ENCODE assay signal across 25 cellular contexts in the genomic region with DNA sequence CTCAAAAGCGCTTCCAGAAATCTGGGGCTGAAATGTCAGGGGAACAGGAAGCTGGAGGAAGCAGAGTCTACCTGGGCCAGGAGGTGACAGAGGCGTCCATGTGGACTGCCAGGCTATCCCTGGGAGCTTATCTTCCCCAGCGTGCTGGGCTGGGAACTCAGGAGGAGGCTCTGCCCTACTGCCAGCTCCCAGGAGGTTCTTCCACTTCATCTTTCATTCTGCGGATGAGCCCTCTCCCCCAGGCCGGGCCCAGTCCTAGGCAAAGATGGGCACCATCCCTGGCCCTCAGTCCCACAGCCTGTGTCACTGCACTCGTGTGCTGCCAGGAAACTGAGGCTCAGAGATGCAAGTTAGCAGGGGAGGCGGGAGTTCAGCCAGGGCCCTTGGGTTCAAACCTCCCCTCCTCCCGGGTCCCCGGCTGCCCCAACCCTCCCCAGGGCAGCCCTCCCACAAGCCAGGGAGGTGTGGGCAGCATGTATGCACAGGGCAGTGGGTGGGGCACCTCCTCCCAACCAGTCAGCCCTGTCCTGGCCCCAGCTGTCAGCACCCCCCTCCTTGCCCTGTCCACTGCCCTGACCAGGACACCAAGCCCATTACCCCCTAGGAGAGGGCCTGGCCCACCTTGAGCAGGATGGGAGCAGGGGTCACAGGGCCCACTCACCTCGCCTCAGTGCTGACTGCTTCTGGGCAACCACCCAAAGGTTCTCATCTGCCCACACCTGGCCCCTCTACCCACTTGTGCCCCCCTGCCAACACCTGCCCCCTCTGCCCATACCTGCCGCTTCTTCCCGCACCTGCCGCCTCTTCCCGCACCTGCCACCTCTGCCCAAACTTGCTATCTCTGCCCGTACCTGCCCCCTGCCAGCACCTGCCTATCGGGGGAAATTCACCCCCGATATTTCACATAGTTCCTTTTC.
A peak's percentile ranks its signal among the peaks of the same experiment; 100 is the strongest.
DNase-seq lines count a peak whose midpoint lies in the region; ATAC-seq and TF ChIP-seq lines count a peak whose summit lies in the region.
"Had no signal": no experiment of that assay in that cellular context is flagged by ENCODE, and none has a peak within 500 bp of the region (broad histone marks: within the 10 kb centered on the region; RNA-seq: fewer than 3 reads in every experiment).

No MANE protein-coding gene starts in this region.

- no peak overlapping the region for H3K27ac ChIP-seq in iPS-20b (ENCODE audit: low read length)
- no peak overlapping the region for H3K27ac ChIP-seq in upper lobe of right lung
- H3K27ac ChIP-seq in transverse colon = no peak overlapping the region
- H3K27ac ChIP-seq: BLaER1, parathyroid adenoma had no signal

- peak; percentile 32 for ATAC-seq in upper lobe of right lung
- ATAC-seq: activated CD4-positive, alpha-beta T cell treated with anti-CD3 and anti-CD28 coated beads for 36 hours; activated T-cell treated with anti-CD3 and anti-CD28 coated beads, Interleukin-2, amount 50 U/mL, for 4 hours; K562; left colon; naive thymus-derived CD4-positive, alpha-beta T cell; sciatic nerve had no signal

- H3K9me3 ChIP-seq in iPS-20b (ENCODE audit: insufficient read depth, low read depth, low read length) = no peaks in the 10 kb centered on the region
- H3K9me3 ChIP-seq in upper lobe of right lung = no peaks in the 10 kb centered on the region
- no peaks in the 10 kb centered on the region for H3K9me3 ChIP-seq in transverse colon
- H3K9me3 ChIP-seq: Caco-2 had no signal

- no peak for TF ChIP-seq CTCF in upper lobe of right lung (IDR thresholded peaks at IDR 0.05)
- no peak for TF ChIP-seq CTCF in transverse colon (IDR thresholded peaks at IDR 0.05)

- intact Hi-C loops in upper lobe of right lung (cut with DNase I) (no loop called here), transverse colon (cut with DNase I; ENCODE audit: low total_unique reads) (no loop called here)

- no peak overlapping the region for H3K9ac ChIP-seq in iPS-20b (ENCODE audit: low read depth, low read length)
- H3K9ac ChIP-seq: BLaER1, parathyroid adenoma had no signal

- TF ChIP-seq EP300 in transverse colon (IDR thresholded peaks at IDR 0.05; ENCODE audit: low read depth) = no peak

- H3K36me3 ChIP-seq in iPS-20b (ENCODE audit: insufficient read depth, low read depth, low read length) (no peaks in the 10 kb centered on the region), upper lobe of right lung (no peaks in the 10 kb centered on the region), transverse colon (no peaks in the 10 kb centered on the region)
- H3K36me3 ChIP-seq: BLaER1 had no signal

- peak; percentile 6 to 10 for DNase-seq in SHP77 (lab: John Stamatoyannopoulos, UW)
- no peak for DNase-seq in SHP77 treated with DMSO at 0.1 percent for 48 hours (lab: John Stamatoyannopoulos, UW)
- peak; percentile 37 for DNase-seq in NCI-H2196 (lab: John Stamatoyannopoulos, UW; ENCODE audit: unreplicated experiment)
- no peak for DNase-seq in upper lobe of right lung
- no peak for DNase-seq in NCI-H2107 treated with DMSO at 0.1 percent for 48 hours (lab: John Stamatoyannopoulos, UW; ENCODE audit: unreplicated experiment)
- no peak for DNase-seq in transverse colon
- no peak for DNase-seq in NCI-H345 treated with DMSO at 0.1 percent for 48 hours (lab: John Stamatoyannopoulos, UW; ENCODE audit: unreplicated experiment)
- DNase-seq: ACHN; activated CD4-positive, alpha-beta T cell treated with anti-CD3 and anti-CD28 coated beads for 36 hours; activated CD8-positive, alpha-beta memory T cell treated with anti-CD3 and anti-CD28 coated beads for 24 hours; activated naive CD4-positive, alpha-beta T cell; activated T-cell treated with anti-CD3 and anti-CD28 coated beads, Interleukin-2, amount 50 U/mL, for 4 hours; amniotic stem cell; glutamatergic neuron; left colon; naive thymus-derived CD4-positive, alpha-beta T cell; NCI-H187; NCI-H524 treated with DMSO at 0.1 percent for 48 hours; stimulated activated CD4-positive, alpha-beta T cell treated with anti-CD3 and anti-CD28 coated beads, Interleukin-15, amount 100 ng/mL, for 24 hours had no signal

- 56 to 80% methylated on average over 1 to 17 of the region's 17 CpGs for WGBS in transverse colon (ENCODE audit: low coverage in 1 of 2), 2 donors

- no peaks in the 10 kb centered on the region for H3K27me3 ChIP-seq in iPS-20b (ENCODE audit: insufficient read depth, low read length)
- peaks cover 21% of the 10 kb centered on the region for H3K27me3 ChIP-seq in upper lobe of right lung
- peaks cover 54% of the 10 kb centered on the region for H3K27me3 ChIP-seq in transverse colon
- H3K27me3 ChIP-seq: BLaER1 had no signal

- TF ChIP-seq POLR2A in transverse colon (IDR thresholded peaks at IDR 0.05) = no peak

- in situ Hi-C loops in transverse colon (cut with MboI; ENCODE audit: low pct_ligation_motif_present in 1 of 4, low pct_unique_long_range_greater_than_20kb in 1 of 4, low sequenced_read_pairs in 3 of 4) = no loop called here

- peak overlapping the region; percentile 14; the same call in 1 of the 2 replicates for H3K4me3 ChIP-seq in iPS-20b (ENCODE audit: low read length)
- no peak overlapping the region for H3K4me3 ChIP-seq in upper lobe of right lung
- no peak overlapping the region for H3K4me3 ChIP-seq in transverse colon
- H3K4me3 ChIP-seq: BLaER1, K562 had no signal

- peaks cover 25% of the 10 kb centered on the region; the same call in 1 of the 2 replicates for H3K4me1 ChIP-seq in iPS-20b (ENCODE audit: insufficient read depth, low read length)
- H3K4me1 ChIP-seq in upper lobe of right lung = no peaks in the 10 kb centered on the region
- peaks cover 0 to 3% (median 0%) of the 10 kb centered on the region in 4 donors for H3K4me1 ChIP-seq in transverse colon
- H3K4me1 ChIP-seq: Caco-2, parathyroid adenoma had no signal

Comparison
In these comparisons a context has a peak if more than half of its experiments do, and no peak if none do; other contexts are left out.
1. DNase-seq: peak in SHP77 (2 of 2) and NCI-H2196 (single experiment); none in SHP77 treated with DMSO at 0.1 percent for 48 hours (single experiment), upper lobe of right lung (single experiment), NCI-H2107 treated with DMSO at 0.1 percent for 48 hours (single experiment), transverse colon (single experiment) and NCI-H345 treated with DMSO at 0.1 percent for 48 hours (single experiment).